10 cellular contexts compared by ENCODE assay signal in genomic region chr6:29676981-29677601, GRCh38.
DNase-seq lines count a peak whose midpoint lies in the region; ATAC-seq lines count a peak whose summit lies in the region.
"Had no signal": no experiment of that assay in that cellular context is flagged by ENCODE, and none has a peak within 500 bp of the region (broad histone marks: within the 10 kb centered on the region; RNA-seq: fewer than 3 reads in every experiment).

No MANE protein-coding gene starts in this region.

- no peaks in the 10 kb centered on the region for H3K36me3 Mint-ChIP-seq in memory B cell

- H3K9ac ChIP-seq in HUES6 (ENCODE audit: low read length), result peak overlapping the region; percentile 30

- DNase-seq in EH (ENCODE audit: low read depth) (peak; percentile 57), amniotic epithelial cell (ENCODE audit: low read depth) (peak; percentile 28), memory B cell (ENCODE audit: low spot score in 2 of 2) (no peak)
- DNase-seq: body of pancreas, hippocampal formation, NCI-H2227 treated with DMSO at 0.1 percent for 48 hours had no signal

- H3K4me3 Mint-ChIP-seq in memory B cell, result no peak overlapping the region

- H3K9me3 Mint-ChIP-seq in memory B cell, result no peaks in the 10 kb centered on the region

- H3K4me1 ChIP-seq in HUES6 (ENCODE audit: control insufficient read depth, insufficient read depth, low read length), result peaks cover 12% of the 10 kb centered on the region; the same call in 1 of the 2 replicates
- H3K4me1 ChIP-seq: body of pancreas had no signal

- no peaks in the 10 kb centered on the region; the same call in 1 of the 2 replicates for H3K27me3 ChIP-seq in HUES6 (ENCODE audit: control insufficient read depth, insufficient read depth, low read length)
- H3K27me3 ChIP-seq: body of pancreas had no signal

- no peak overlapping the region for H3K4me3 ChIP-seq in HUES6 (ENCODE audit: low read depth, low read length)
- H3K4me3 ChIP-seq: body of pancreas had no signal

- H3K4me1 Mint-ChIP-seq in memory B cell, result no peaks in the 10 kb centered on the region

- peak overlapping the region; percentile 75; the same call in 1 of the 2 replicates for H3K27ac ChIP-seq in HUES6 (ENCODE audit: low read depth, low read length)
- H3K27ac ChIP-seq: body of pancreas had no signal

- H3K27ac Mint-ChIP-seq in memory B cell, result no peak overlapping the region

- H3K9me3 ChIP-seq in HUES6 (ENCODE audit: control insufficient read depth, insufficient read depth, low read depth, low read length), result peaks cover 6% of the 10 kb centered on the region; the same call in 1 of the 2 replicates
- H3K9me3 ChIP-seq: body of pancreas had no signal

- ATAC-seq in memory B cell (ENCODE audit: low read depth) (peak; percentile 24), HG02973 (IDR thresholded peaks at IDR 0.05; ENCODE audit: unreplicated experiment) (no peak), GM18907 (IDR thresholded peaks at IDR 0.05; ENCODE audit: unreplicated experiment) (no peak), GM21825 (IDR thresholded peaks at IDR 0.05; ENCODE audit: unreplicated experiment) (no peak)
- ATAC-seq: body of pancreas had no signal

- no peaks in the 10 kb centered on the region for H3K36me3 ChIP-seq in HUES6 (ENCODE audit: control insufficient read depth, insufficient read depth, low read length)

- H3K27me3 Mint-ChIP-seq in memory B cell, result peaks cover 6% of the 10 kb centered on the region

Comparison
In these comparisons a context has a peak if more than half of its experiments do, and no peak if none do; other contexts are left out.
1. DNase-seq: peak in EH (single experiment) and amniotic epithelial cell (single experiment); none in memory B cell (0 of 2).